ENCODE assay signal across 8 cellular contexts in the genomic region with DNA sequence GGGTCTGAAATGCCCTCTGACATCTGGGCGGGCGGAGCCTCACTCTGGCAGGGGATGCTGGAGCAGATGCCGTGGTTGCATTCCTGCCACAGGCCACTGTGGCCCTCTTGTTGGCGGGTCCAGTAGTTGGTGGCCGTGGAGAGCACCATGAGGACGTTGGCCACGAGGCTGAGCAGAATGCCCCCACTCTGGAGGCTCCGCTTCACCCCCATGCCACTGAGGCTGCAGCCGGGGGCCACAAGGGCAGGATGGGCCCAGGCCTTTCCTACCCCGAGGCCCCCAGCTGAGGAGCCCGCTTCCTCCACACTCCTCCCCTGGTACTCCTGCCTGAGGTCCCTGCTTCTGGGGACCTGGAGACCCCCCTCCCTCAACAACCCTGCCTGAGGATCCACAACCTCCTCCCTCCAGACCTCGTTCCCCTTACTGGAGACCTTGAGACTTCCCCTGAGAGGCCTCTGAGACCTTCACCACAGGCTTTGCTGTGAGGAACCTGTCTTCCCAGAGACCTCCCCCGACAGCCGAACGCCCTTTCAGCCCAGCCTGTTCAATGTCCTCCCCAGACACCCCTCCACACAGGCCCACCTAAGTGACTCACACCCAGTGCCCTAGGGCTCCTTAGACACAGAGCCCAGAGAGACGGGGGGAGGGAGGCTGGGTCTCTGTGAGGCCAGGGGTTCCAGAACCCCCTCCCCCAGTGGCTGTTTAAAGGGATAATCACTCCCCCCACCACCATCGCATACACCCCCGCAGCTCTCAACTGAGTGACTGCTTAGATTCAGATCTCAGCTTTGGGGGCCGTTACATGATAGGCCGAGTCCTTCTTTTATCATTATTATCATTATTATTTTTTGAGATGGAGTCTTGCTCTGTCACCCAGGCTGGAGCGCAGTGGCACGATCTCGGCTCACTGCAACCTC. TPM values are rescaled to one million over a fixed set of nuclear protein-coding genes. Genes with fewer than 3 reads are reported as not detected.
DNase-seq lines count a peak whose midpoint lies in the region; ATAC-seq and TF ChIP-seq lines count a peak whose summit lies in the region.

A gene with protein sequence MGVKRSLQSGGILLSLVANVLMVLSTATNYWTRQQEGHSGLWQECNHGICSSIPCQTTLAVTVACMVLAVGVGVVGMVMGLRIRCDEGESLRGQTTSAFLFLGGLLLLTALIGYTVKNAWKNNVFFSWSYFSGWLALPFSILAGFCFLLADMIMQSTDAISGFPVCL (minus strand): TSS at position 638 of the 917 bp plus-strand sequence. CDS start 426 bp downstream, at position 212.

- H3K4me1 Mint-ChIP-seq in central memory CD8-positive, alpha-beta T cell = peaks cover 69% of the 10 kb centered on the region

- peak within 1 kb of the TSS; percentile 94 for H3K27ac Mint-ChIP-seq in central memory CD8-positive, alpha-beta T cell (ENCODE audit: low read depth)

- H3K36me3 Mint-ChIP-seq in central memory CD8-positive, alpha-beta T cell (ENCODE audit: insufficient read depth) = peaks cover 42% of the 10 kb centered on the region

- H3K27me3 Mint-ChIP-seq in central memory CD8-positive, alpha-beta T cell = no peaks in the 10 kb centered on the region

- no peaks in the 10 kb centered on the region; the same call in 1 of the 2 replicates for H3K36me3 ChIP-seq in DND-41 (ENCODE audit: insufficient read depth, low read length)
- no peaks in the 10 kb centered on the region for H3K36me3 ChIP-seq in mucosa of descending colon (ENCODE audit: low read depth)

- TF ChIP-seq CTCF in DND-41 (IDR thresholded peaks at IDR 0.05; ENCODE audit: borderline replicate concordance, extremely low read depth, low read length, poor library complexity, severe bottlenecking) (no peak), mucosa of descending colon (IDR thresholded peaks at IDR 0.05) (no peak)

- peaks cover 10% of the 10 kb centered on the region for H4K20me1 ChIP-seq in DND-41 (ENCODE audit: insufficient read depth, low read length)

- ATAC-seq in DND-41 (ENCODE audit: insufficient read depth, low read depth) (no peak), mucosa of descending colon (no peak), HG03469 (IDR thresholded peaks at IDR 0.05; ENCODE audit: unreplicated experiment) (no peak), HG03175 (IDR thresholded peaks at IDR 0.05; ENCODE audit: unreplicated experiment) (no peak)
- ATAC-seq in central memory CD8-positive, alpha-beta T cell (replicated peaks; ENCODE audit: extremely low read depth, poor library complexity, severe bottlenecking) = no peak

- DNase-seq in DND-41 = no peak
- peak; percentile 36 for DNase-seq in OCI-M1 (lab: John Stamatoyannopoulos, UW)
- peak; percentile 26 to 31 for DNase-seq in central memory CD8-positive, alpha-beta T cell (ENCODE audit: low spot score in 2 of 2)
- peak in 1 of 3 donors; percentile 29 for DNase-seq in mucosa of descending colon
- no peak for DNase-seq in RPMI8226
- no peak for DNase-seq in AG20443 (ENCODE audit: low spot score)

- peak within 1 kb of the TSS; percentile 83 for H3K9ac ChIP-seq in DND-41 (ENCODE audit: low read depth, low read length)

- no peaks in the 10 kb centered on the region for H3K9me3 ChIP-seq in DND-41 (ENCODE audit: insufficient read depth, low read length, severe bottlenecking)
- H3K9me3 ChIP-seq in mucosa of descending colon = no peaks in the 10 kb centered on the region

- peak within 1 kb of the TSS; percentile 42 to 88 for H3K4me3 ChIP-seq in DND-41 (ENCODE audit: low read depth in 1 of 2, low read length in 2 of 2)
- peak within 1 kb of the TSS; percentile 45 for H3K4me3 ChIP-seq in mucosa of descending colon

- H3K9me3 Mint-ChIP-seq in central memory CD8-positive, alpha-beta T cell = no peaks in the 10 kb centered on the region

- H3K27ac ChIP-seq in DND-41 (ENCODE audit: low read length) = peak within 1 kb of the TSS; percentile 81

- H3K4me3 Mint-ChIP-seq in central memory CD8-positive, alpha-beta T cell = peak within 1 kb of the TSS; percentile 88

- intact Hi-C loops in mucosa of descending colon (cut with DNase I, micrococcal nuclease) = no loop called here

- peaks cover 70% of the 10 kb centered on the region for H3K4me1 ChIP-seq in DND-41 (ENCODE audit: insufficient read depth, low read length)
- H3K4me1 ChIP-seq in mucosa of descending colon (ENCODE audit: low read depth) = peaks cover 17% of the 10 kb centered on the region

- H3K27me3 ChIP-seq in DND-41 (ENCODE audit: insufficient read depth, low read length, poor library complexity) = no peaks in the 10 kb centered on the region

- H2AFZ ChIP-seq in DND-41 (ENCODE audit: low read depth, low read length) = peak within 1 kb of the TSS; percentile 78

- peak within 1 kb of the TSS; percentile 88 for H3K4me2 ChIP-seq in DND-41 (ENCODE audit: insufficient read depth, low read length)

- peaks cover 37% of the 10 kb centered on the region for H3K79me2 ChIP-seq in DND-41 (ENCODE audit: insufficient read depth, low read length)

RNA-seq across cellular contexts. Expression of the gene that starts here (rescaled TPM):
- 1 to 10 TPM; 1.3 to 2.1 (median 1.3) TPM for total RNA-seq in mucosa of descending colon

Comparison
In these comparisons a context has a peak if more than half of its experiments do, and no peak if none do; other contexts are left out.
1. DNase-seq: peak in OCI-M1 (single experiment) and central memory CD8-positive, alpha-beta T cell (2 of 2); none in DND-41 (single experiment), RPMI8226 (single experiment) and AG20443 (single experiment).